ENCODE assay signal across 1 cellular context in genomic region chr19:49863254-49863934, GRCh38.
TF ChIP-seq lines count a peak whose summit lies in the region.

No MANE protein-coding gene starts in this region.

TF ChIP-seq in IMR-90, 13 proteins besides CTCF, POLR2A, EP300 and RAD21:
- TF ChIP-seq MAFK (IDR thresholded peaks at IDR 0.05; ENCODE audit: low read depth, low read length) (no peak), FOS (IDR thresholded peaks at IDR 0.05; ENCODE audit: low read depth, low read length) (no peak), NFE2L2 (IDR thresholded peaks at IDR 0.05; ENCODE audit: low read depth, low read length) (no peak), CEBPB (IDR thresholded peaks at IDR 0.05; ENCODE audit: low read depth, low read length) (no peak), ELK1 (IDR thresholded peaks at IDR 0.05; ENCODE audit: borderline replicate concordance, low read depth, low read length) (no peak), MAZ (IDR thresholded peaks at IDR 0.05; ENCODE audit: borderline replicate concordance, low read depth, low read length) (no peak), CHD1 (IDR thresholded peaks at IDR 0.05; ENCODE audit: low read depth, low read length) (no peak), BHLHE40 (IDR thresholded peaks at IDR 0.05; ENCODE audit: low read depth, low read length) (no peak), SMC3 (IDR thresholded peaks at IDR 0.05; ENCODE audit: low read depth, low read length) (no peak), MXI1 (IDR thresholded peaks at IDR 0.05; ENCODE audit: borderline replicate concordance, low read depth, low read length) (no peak)
- TF ChIP-seq, protein P1, sequence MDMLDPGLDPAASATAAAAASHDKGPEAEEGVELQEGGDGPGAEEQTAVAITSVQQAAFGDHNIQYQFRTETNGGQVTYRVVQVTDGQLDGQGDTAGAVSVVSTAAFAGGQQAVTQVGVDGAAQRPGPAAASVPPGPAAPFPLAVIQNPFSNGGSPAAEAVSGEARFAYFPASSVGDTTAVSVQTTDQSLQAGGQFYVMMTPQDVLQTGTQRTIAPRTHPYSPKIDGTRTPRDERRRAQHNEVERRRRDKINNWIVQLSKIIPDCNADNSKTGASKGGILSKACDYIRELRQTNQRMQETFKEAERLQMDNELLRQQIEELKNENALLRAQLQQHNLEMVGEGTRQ (IDR thresholded peaks at IDR 0.05; ENCODE audit: low read depth, low read length) = no peak
